10 cellular contexts compared by ENCODE assay signal in genomic region chr15:75715312-75715832, GRCh38. TPM values are rescaled to one million over a fixed set of nuclear protein-coding genes. Genes with fewer than 3 reads are reported as not detected.
DNase-seq lines count a peak whose midpoint lies in the region; ATAC-seq, FAIRE-seq and TF ChIP-seq lines count a peak whose summit lies in the region.
"Not testable (repeated sequence)": the region's sequence is repeated elsewhere in the genome, so short reads cannot be mapped to it uniquely, and the experiment has no call there.
"Had no signal": no experiment of that assay in that cellular context is flagged by ENCODE, and none has a peak within 500 bp of the region (broad histone marks: within the 10 kb centered on the region; RNA-seq: fewer than 3 reads in every experiment).

No MANE protein-coding gene starts in this region.

- not testable (repeated sequence) for H3K9ac ChIP-seq in stomach smooth muscle (ENCODE audit: low read length in 2 of 2)

- CTCF ChIA-PET in A549 (lab: Yijun Ruan, JAX) (interaction anchor here (1.6 kb wide), 1 partner anchor 87 kb away, joined by 7 read pairs; no protein-coding TSS in a partner anchor), RWPE1 (lab: Yijun Ruan, JAX) (interaction anchor here (0.6 kb wide), 1 partner anchor 13 kb away, joined by 3 read pairs; no protein-coding TSS in a partner anchor)

- H3K27me3 ChIP-seq in gastroesophageal sphincter; sigmoid colon; stomach smooth muscle (ENCODE audit: control insufficient read depth in 1 of 2, insufficient read depth in 2 of 2, low read length in 2 of 2); tibial nerve: not testable (repeated sequence)

- not testable (repeated sequence) for H3K36me3 Mint-ChIP-seq in nephron (ENCODE audit: low read depth)

- 73% methylated on average over 10 of the region's 10 CpGs for WGBS in A549 (ENCODE audit: missing lambda C conversion rate)
- 86% methylated on average over 1 of the region's 10 CpGs; no CpG with 5 or more reads in 1 of the 2 donors for WGBS in gastroesophageal sphincter (ENCODE audit: low coverage in 1 of 2), 2 donors
- 85 to 86% methylated on average over 10 of the region's 10 CpGs for WGBS in sigmoid colon, 2 donors
- WGBS in tibial nerve, 2 donors = 69 to 79% methylated on average over 9 to 10 of the region's 10 CpGs

- FAIRE-seq in A549 (lab: Jason Lieb, UNC) = peak; percentile 23

- ATAC-seq in A549, gastroesophageal sphincter: not testable (repeated sequence)

- not testable (repeated sequence) for H3K27me3 Mint-ChIP-seq in nephron (ENCODE audit: low read depth)

- H3K4me3 ChIP-seq in A549; coronary artery; gastroesophageal sphincter; sigmoid colon; stomach smooth muscle (ENCODE audit: low read length in 2 of 2); tibial nerve: not testable (repeated sequence)

- DNase-seq in A549 (ENCODE audit: low read depth in 1 of 2, low spot score in 1 of 2); RWPE1 (ENCODE audit: low spot score); coronary artery (ENCODE audit: low spot score); sigmoid colon; tibial nerve (ENCODE audit: low spot score in 2 of 2): not testable (repeated sequence)

- POLR2A ChIA-PET in A549 (lab: Yijun Ruan, JAX); RWPE1 (lab: Yijun Ruan, JAX; ENCODE audit: low non-redundant PET): not testable (repeated sequence)

- peak overlapping the region; percentile 40 to 49 (median 46) for H3K27ac Mint-ChIP-seq in nephron

- not testable (repeated sequence) for H3K9me3 ChIP-seq in A549; gastroesophageal sphincter; sigmoid colon; stomach smooth muscle (ENCODE audit: control insufficient read depth in 2 of 2, low read length in 2 of 2); tibial nerve

- not testable (repeated sequence) for H3K9me3 Mint-ChIP-seq in nephron

- TF ChIP-seq POLR2A in A549 (IDR thresholded peaks at IDR 0.05; ENCODE audit: low read length); gastroesophageal sphincter (IDR thresholded peaks at IDR 0.05); sigmoid colon (IDR thresholded peaks at IDR 0.05); tibial nerve (IDR thresholded peaks at IDR 0.05): not testable (repeated sequence)

- not testable (repeated sequence) for H3K4me1 ChIP-seq in A549
- peaks cover 0 to 66% (median 20%) of the 10 kb centered on the region in 3 donors for H3K4me1 ChIP-seq in gastroesophageal sphincter
- peaks cover 0 to 59% (median 37%) of the 10 kb centered on the region in 4 donors for H3K4me1 ChIP-seq in sigmoid colon
- H3K4me1 ChIP-seq in stomach smooth muscle (ENCODE audit: control insufficient read depth, insufficient read depth, low read length) = peaks cover 35% of the 10 kb centered on the region
- peaks cover 0 to 61% (median 21%) of the 10 kb centered on the region in 4 donors for H3K4me1 ChIP-seq in tibial nerve

- TF ChIP-seq CTCF in A549 (IDR thresholded peaks at IDR 0.05); RWPE1 (conservative IDR thresholded peaks at IDR 0.05; ENCODE audit: low read depth); coronary artery (IDR thresholded peaks at IDR 0.05); gastroesophageal sphincter (IDR thresholded peaks at IDR 0.05); nephron (IDR thresholded peaks at IDR 0.05; ENCODE audit: unreplicated experiment in 3 of 3); sigmoid colon (IDR thresholded peaks at IDR 0.05); tibial nerve (IDR thresholded peaks at IDR 0.05): not testable (repeated sequence)

- not testable (repeated sequence) for TF ChIP-seq RAD21 in A549 (conservative IDR thresholded peaks at IDR 0.05 in 1 of 2, IDR thresholded peaks at IDR 0.05 in 1 of 2)

- peak overlapping the region in 2 of 3 experiments; percentile 26 to 41 for H3K4me3 Mint-ChIP-seq in nephron

- H3K4me1 Mint-ChIP-seq in nephron = peaks cover 39% of the 10 kb centered on the region

- not testable (repeated sequence) for H3K27ac ChIP-seq in A549
- H3K27ac ChIP-seq in RWPE1 (peak overlapping the region; percentile 40; the same call in 1 of the 2 replicates), coronary artery (peak overlapping the region; percentile 32 to 78), gastroesophageal sphincter (peak overlapping the region in 3 of 4 donors; percentile 81 to 92 (median 92)), sigmoid colon (peak overlapping the region; percentile 51 to 100 (median 80)), stomach smooth muscle (ENCODE audit: low read length) (peak overlapping the region; percentile 64), tibial nerve (peak overlapping the region; percentile 42 to 98 (median 72))

- TF ChIP-seq EP300 in A549 (IDR thresholded peaks at IDR 0.05); gastroesophageal sphincter (IDR thresholded peaks at IDR 0.05); sigmoid colon (IDR thresholded peaks at IDR 0.05); tibial nerve (IDR thresholded peaks at IDR 0.05): not testable (repeated sequence)

- H3K4me2 ChIP-seq in A549 = not testable (repeated sequence)

- H3K36me3 ChIP-seq in gastroesophageal sphincter; sigmoid colon; stomach smooth muscle (ENCODE audit: control insufficient read depth in 2 of 2, insufficient read depth in 2 of 2, low read length in 2 of 2); tibial nerve: not testable (repeated sequence)

- intact Hi-C loops in sigmoid colon (cut with DNase I) = not testable (repeated sequence)

RNA-seq across cellular contexts. Expression of gene CSPG4, which starts 2.7 kb away (rescaled TPM):
- polyA plus RNA-seq in A549 (2011; rRNA removed) = 0.01 TPM in 2 replicates
- polyA plus RNA-seq in A549 (2012; cell fraction: cytosol; rRNA removed) = 0.01 and 0.03 TPM in 2 replicates
- polyA plus RNA-seq in A549 (2012; cell fraction: nucleus; rRNA removed) = 0.05 and 0.12 TPM in 2 replicates
- 0.01 to 0.06 TPM (median 0.04 TPM) in 3 replicates for polyA plus RNA-seq in A549 (2017; fragmentation: RNase III; extraction: RNeasy Plus Mini Kit Qiagen cat#74134 plus additional on column Dnase treatment)
- polyA minus RNA-seq in A549 (2011; rRNA and poly(A)+ RNA removed) = not detected in 2 replicates
- 100 to 1,000 TPM in 3 of 4 donors, 10 to 100 TPM in 1; 98.7 to 396 (median 151) TPM for total RNA-seq in gastroesophageal sphincter
- total RNA-seq in sigmoid colon = 100 to 1,000 TPM in 2 of 4 donors, 10 to 100 TPM in 2; 45.7 to 151 (median 93.9) TPM
- polyA plus RNA-seq in sigmoid colon = 1 to 10 TPM in 1 of 3 donors, under 1 TPM in 2; 0.23 to 8.4 (median 0.60) TPM
- 100 to 1,000 TPM; 100 to 132 (median 115) TPM for total RNA-seq in tibial nerve
- total RNA-seq: CD4-positive, alpha-beta memory T cell had no signal
- polyA plus RNA-seq: CD14-positive monocyte; CD4-positive, alpha-beta memory T cell had no signal
